ENCODE assay signal across 32 cellular contexts in the genomic region with DNA sequence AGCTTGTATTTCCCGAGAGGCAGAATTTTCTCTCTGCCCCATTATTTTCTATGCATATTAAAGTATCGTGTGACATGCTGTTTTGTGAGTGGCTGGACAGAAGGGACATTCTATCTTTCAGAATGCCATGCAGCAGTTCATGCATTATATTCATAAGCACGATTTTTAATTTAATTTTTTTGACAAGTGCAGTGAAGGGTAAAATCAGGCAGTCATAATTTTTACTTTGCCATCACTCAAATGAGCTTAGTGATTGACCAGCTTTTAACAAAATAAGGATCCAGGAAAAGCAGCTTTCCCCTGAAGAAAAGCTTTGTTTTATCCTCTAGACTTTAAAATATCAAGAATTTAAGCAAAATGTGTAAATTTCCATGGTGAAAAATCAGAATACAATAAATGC.
"Had no signal": no experiment of that assay in that cellular context is flagged by ENCODE, and none has a peak within 500 bp of the region (broad histone marks: within the 10 kb centered on the region; RNA-seq: fewer than 3 reads in every experiment).

No MANE protein-coding gene starts in this region.

- H3K4me1 ChIP-seq: adrenal gland, body of pancreas, breast epithelium had no signal

- H3K36me3 ChIP-seq: adrenal gland, ascending aorta, brain microvascular endothelial cell, breast epithelium, cardiac muscle cell had no signal

- ATAC-seq: activated naive CD4-positive, alpha-beta T cell treated with anti-CD3 and anti-CD28 coated beads, Interleukin-2, amount 50 U/mL, for 72 hours; activated naive CD8-positive, alpha-beta T cell treated with anti-CD3 and anti-CD28 coated beads, Interleukin-2, amount 50 U/mL, for 24 hours; activated T-cell treated with anti-CD3 and anti-CD28 coated beads, Interleukin-2, amount 50 U/mL, for 4 hours; activated T-cell treated with anti-CD3 and anti-CD28 coated beads, Interleukin-2, amount 50 U/mL, for 72 hours; activated T-helper 17 cell treated with anti-CD3 and anti-CD28 coated beads, Interleukin-2, amount 50 U/mL, for 72 hours; body of pancreas had no signal

- DNase-seq: activated effector memory CD4-positive, alpha-beta T cell treated with anti-CD3 and anti-CD28 coated beads, Interleukin-2, amount 50 U/mL, for 16 hours; activated effector memory CD4-positive, alpha-beta T cell treated with Interleukin-2 at 50 U/mL for 16 hours; activated gamma-delta T cell; activated gamma-delta T cell treated with Interleukin-2 at 50 U/mL for 16 hours; activated naive CD4-positive, alpha-beta T cell; activated naive CD4-positive, alpha-beta T cell treated with anti-CD3 and anti-CD28 coated beads for 36 hours; activated naive CD4-positive, alpha-beta T cell treated with anti-CD3 and anti-CD28 coated beads, Interleukin-2, amount 10 ng/mL, durations not matched to agents 7 days and 5 days; activated naive CD4-positive, alpha-beta T cell treated with anti-CD3 and anti-CD28 coated beads, Interleukin-2, amount 50 U/mL, for 16 hours; activated naive CD4-positive, alpha-beta T cell treated with Interleukin-2 at 50 U/mL for 16 hours; activated naive CD8-positive, alpha-beta T cell treated with anti-CD3 and anti-CD28 coated beads for 36 hours; activated naive CD8-positive, alpha-beta T cell treated with anti-CD3 and anti-CD28 coated beads, Interleukin-2, amount 10 ng/mL, durations not matched to agents 7 days and 5 days; activated naive CD8-positive, alpha-beta T cell treated with anti-CD3 and anti-CD28 coated beads, Interleukin-2, amount 50 U/mL, for 24 hours; activated T-cell treated with anti-CD3 and anti-CD28 coated beads for 4 hours; activated T-cell treated with anti-CD3 and anti-CD28 coated beads, Interleukin-2, amount 50 U/mL, for 1 hour; activated T-cell treated with anti-CD3 and anti-CD28 coated beads, Interleukin-2, amount 50 U/mL, for 24 hours; activated T-cell treated with anti-CD3 and anti-CD28 coated beads, Interleukin-2, amount 50 U/mL, for 4 hours; activated T-cell treated with anti-CD3 and anti-CD28 coated beads, Interleukin-2, amount 50 U/mL, for 72 hours; adrenal gland; amniotic stem cell; amygdala; anterior cingulate cortex; aorta; body of pancreas; caudate nucleus; central memory CD4-positive, alpha-beta T cell; cerebellar nuclear complex had no signal

- H3K4me3 ChIP-seq: adrenal gland, ascending aorta, body of pancreas, breast epithelium, cardiac muscle cell had no signal

- H3K9me3 ChIP-seq: adrenal gland, ascending aorta, body of pancreas, breast epithelium had no signal

- H3K27me3 ChIP-seq: adrenal gland, ascending aorta, body of pancreas, brain microvascular endothelial cell, breast epithelium, cardiac muscle cell had no signal

- H3K27ac ChIP-seq: adrenal gland, ascending aorta, body of pancreas, brain microvascular endothelial cell, breast epithelium, cardiac muscle cell had no signal
